8 cellular contexts compared by ENCODE assay signal in the genomic region with DNA sequence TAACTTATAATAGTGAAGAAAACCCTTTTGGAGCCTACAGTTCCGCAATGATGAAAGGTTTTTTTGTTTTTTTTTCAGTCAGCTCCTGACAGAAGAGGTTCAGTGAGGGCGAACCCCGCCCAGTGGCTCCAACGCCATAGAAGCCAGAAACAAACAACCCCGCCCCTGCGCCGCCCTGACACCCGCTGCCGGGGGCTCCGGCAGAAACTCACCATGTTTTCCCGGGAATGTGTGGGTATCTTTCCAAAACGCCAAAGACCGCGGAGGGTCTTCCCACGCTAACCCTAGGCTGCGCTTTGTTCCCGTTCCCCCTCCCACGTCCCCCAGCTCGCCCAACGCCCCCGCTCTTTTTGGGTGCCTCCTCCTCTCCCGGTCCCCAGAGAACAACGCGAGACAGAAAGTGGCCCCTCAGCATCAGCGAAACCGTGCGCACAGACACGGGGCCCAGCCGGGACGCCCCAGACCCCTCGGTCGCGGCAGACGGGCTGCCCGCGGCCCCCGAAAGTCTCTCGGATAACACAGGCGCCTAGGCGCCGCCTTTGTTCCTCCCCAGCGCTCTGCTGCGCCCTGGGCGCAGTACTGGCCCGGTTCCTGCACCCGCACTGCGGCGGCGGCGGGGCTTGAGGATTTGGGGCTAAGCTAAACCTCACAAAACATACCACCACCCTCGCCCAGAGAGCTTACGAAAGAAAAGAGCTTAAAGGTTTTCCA. TPM values are rescaled to one million over a fixed set of nuclear protein-coding genes. Genes with fewer than 3 reads are reported as not detected.
A peak's percentile ranks its signal among the peaks of the same experiment; 100 is the strongest.
DNase-seq lines count a peak whose midpoint lies in the region; ATAC-seq and TF ChIP-seq lines count a peak whose summit lies in the region.

No MANE protein-coding gene starts in this region.

- peak overlapping the region; percentile 100 for H3K9ac ChIP-seq in SK-N-SH

- H3K27me3 ChIP-seq in SK-N-SH (ENCODE audit: insufficient read depth) (no peaks in the 10 kb centered on the region), transverse colon (peaks cover 5% of the 10 kb centered on the region)

- no peak; the same call in 1 of the 2 replicates for TF ChIP-seq RAD21 in SK-N-SH (IDR thresholded peaks at IDR 0.05; ENCODE audit: low read length)

- peaks cover 55% of the 10 kb centered on the region for H3K79me2 ChIP-seq in SK-N-SH (ENCODE audit: insufficient read depth)

- H3K9me3 ChIP-seq in SK-N-SH = no peaks in the 10 kb centered on the region
- H3K9me3 ChIP-seq in transverse colon = no peaks in the 10 kb centered on the region

- TF ChIP-seq CTCF in SK-N-SH (IDR thresholded peaks at IDR 0.05) = no peak
- no peak for TF ChIP-seq CTCF in transverse colon (IDR thresholded peaks at IDR 0.05)

- TF ChIP-seq POLR2A in transverse colon (IDR thresholded peaks at IDR 0.05) = no peak

- peak overlapping the region; percentile 91 for H3K4me2 ChIP-seq in SK-N-SH

- H3K36me3 Mint-ChIP-seq in activated naive CD8-positive, alpha-beta T cell treated with anti-CD3 and anti-CD28 coated beads for 36 hours = peaks cover 9% of the 10 kb centered on the region

- ATAC-seq in GM21515 (IDR thresholded peaks at IDR 0.05; ENCODE audit: unreplicated experiment) = peak; percentile 41

- H3K9me3 Mint-ChIP-seq in activated naive CD8-positive, alpha-beta T cell treated with anti-CD3 and anti-CD28 coated beads for 36 hours = no peaks in the 10 kb centered on the region

- intact Hi-C loops in cardiac septum (cut with DNase I) = loop anchor here (1.0 kb wide), 2 partner anchors 46 to 57 kb away; partner anchors contain the start of gene TUBA1B
- intact Hi-C loops in posterior cingulate gyrus (cut with DNase I) = no loop called here
- intact Hi-C loops in transverse colon (cut with DNase I; ENCODE audit: low total_unique reads) = loop anchor here (5.0 kb wide), 1 partner anchor 56 kb away; the partner anchor contains the start of gene TUBA1B

- DNase-seq in DMS53 treated with DMSO at 0.1 percent for 48 hours (lab: John Stamatoyannopoulos, UW; ENCODE audit: unreplicated experiment) (peak; percentile 47), HuH-7 (ENCODE audit: low spot score) (peak; percentile 43), SK-N-SH (peak; percentile 58), cardiac septum (ENCODE audit: low spot score) (peak; percentile 93), posterior cingulate gyrus (peak; percentile 54 to 95 (median 75)), transverse colon (peak; percentile 83)
- peak; percentile 77 for DNase-seq in activated naive CD8-positive, alpha-beta T cell treated with anti-CD3 and anti-CD28 coated beads for 36 hours

- no peaks in the 10 kb centered on the region for H3K9me2 ChIP-seq in SK-N-SH

- TF ChIP-seq EP300 in SK-N-SH (IDR thresholded peaks at IDR 0.05; ENCODE audit: borderline replicate concordance in 1 of 2, low read depth in 1 of 2, low read length in 1 of 2) (no peak), transverse colon (IDR thresholded peaks at IDR 0.05; ENCODE audit: low read depth) (no peak)

- WGBS in SK-N-SH (ENCODE audit: low lambda C conversion rate) = under 1% methylated on average over 30 of the region's 52 CpGs
- WGBS in transverse colon (ENCODE audit: low coverage in 1 of 2), 2 donors = 0 to 1% methylated on average over 3 to 52 of the region's 52 CpGs

- H3K4me1 ChIP-seq in SK-N-SH (ENCODE audit: control insufficient read depth in 1 of 2, insufficient read depth in 2 of 2, low read depth in 1 of 2, low read length in 1 of 2) = peaks cover 6 to 28% of the 10 kb centered on the region in 2 experiments; a peak in 2 of 4 replicates
- peaks cover 3 to 28% (median 8%) of the 10 kb centered on the region in 4 donors for H3K4me1 ChIP-seq in transverse colon

- H3K27ac ChIP-seq in SK-N-SH (ENCODE audit: low read depth in 2 of 2, low read length in 1 of 2) (peak overlapping the region; percentile 98), transverse colon (peak overlapping the region; percentile 97 to 98 (median 98))

- peaks cover 49% of the 10 kb centered on the region for H3F3A ChIP-seq in SK-N-SH (replicated peaks; ENCODE audit: insufficient read depth)

- H3K27me3 Mint-ChIP-seq in activated naive CD8-positive, alpha-beta T cell treated with anti-CD3 and anti-CD28 coated beads for 36 hours = no peaks in the 10 kb centered on the region

- in situ Hi-C loops in transverse colon (cut with MboI; ENCODE audit: low pct_ligation_motif_present in 1 of 4, low pct_unique_long_range_greater_than_20kb in 1 of 4, low sequenced_read_pairs in 3 of 4) = no loop called here

- no peak overlapping the region for H2AFZ ChIP-seq in SK-N-SH (ENCODE audit: low read depth)

- H3K27ac Mint-ChIP-seq in activated naive CD8-positive, alpha-beta T cell treated with anti-CD3 and anti-CD28 coated beads for 36 hours = peak overlapping the region; percentile 96

- POLR2A ChIA-PET in SK-N-SH (lab: Yijun Ruan, JAX) = interaction anchor here (0.6 to 4.8 kb wide), 25 partner anchors 8 to 697 kb away, joined by 3 to 97 read pairs (median 4); partner anchors contain the start of genes KMT2D, LMBR1L, TROAP and TUBA1B

- peak overlapping the region; percentile 91 to 94 for H3K4me3 ChIP-seq in SK-N-SH (ENCODE audit: low read depth in 2 of 2, low read length in 1 of 2)
- peak overlapping the region; percentile 73 to 86 (median 81) for H3K4me3 ChIP-seq in transverse colon

- H3K36me3 ChIP-seq in SK-N-SH (replicated peaks in 1 of 2; ENCODE audit: control insufficient read depth in 1 of 2, insufficient read depth in 2 of 2, low read length in 1 of 2) = peaks cover 16 to 42% of the 10 kb centered on the region in 2 experiments
- peaks cover 0 to 7% (median 0%) of the 10 kb centered on the region in 4 donors for H3K36me3 ChIP-seq in transverse colon

- peaks cover 12% of the 10 kb centered on the region for H3K4me1 Mint-ChIP-seq in activated naive CD8-positive, alpha-beta T cell treated with anti-CD3 and anti-CD28 coated beads for 36 hours

- H3K4me3 Mint-ChIP-seq in activated naive CD8-positive, alpha-beta T cell treated with anti-CD3 and anti-CD28 coated beads for 36 hours = peak overlapping the region; percentile 93

- CTCF ChIA-PET in SK-N-SH (lab: Yijun Ruan, JAX) = interaction anchor here (0.7 to 6.2 kb wide), 11 partner anchors 11 to 159 kb away, joined by 3 to 79 read pairs (median 5); partner anchors contain the start of gene TUBA1B

- peaks cover 49% of the 10 kb centered on the region for H4K20me1 ChIP-seq in SK-N-SH (ENCODE audit: insufficient read depth)

TF ChIP-seq in SK-N-SH, 30 proteins besides CTCF, POLR2A, EP300 and RAD21 (continues in another document):
- TF ChIP-seq RFX5 (IDR thresholded peaks at IDR 0.05; ENCODE audit: low read length) (no peak), MXI1 (IDR thresholded peaks at IDR 0.05; ENCODE audit: low read depth, low read length) (peak; percentile 69), POLR2AphosphoS5 (IDR thresholded peaks at IDR 0.05; ENCODE audit: low read depth, low read length) (0 out of 2 replicates have a peak, but pooled peaks have one; percentile 4), SIN3A (IDR thresholded peaks at IDR 0.05; ENCODE audit: borderline replicate concordance, low read depth, low read length) (peak; percentile 5; the same call in 1 of the 2 replicates), REST (IDR thresholded peaks at IDR 0.05; ENCODE audit: low read depth, low read length) (no peak), RXRA (IDR thresholded peaks at IDR 0.05; ENCODE audit: borderline replicate concordance, low read depth) (no peak)
- TF ChIP-seq, protein P1, sequence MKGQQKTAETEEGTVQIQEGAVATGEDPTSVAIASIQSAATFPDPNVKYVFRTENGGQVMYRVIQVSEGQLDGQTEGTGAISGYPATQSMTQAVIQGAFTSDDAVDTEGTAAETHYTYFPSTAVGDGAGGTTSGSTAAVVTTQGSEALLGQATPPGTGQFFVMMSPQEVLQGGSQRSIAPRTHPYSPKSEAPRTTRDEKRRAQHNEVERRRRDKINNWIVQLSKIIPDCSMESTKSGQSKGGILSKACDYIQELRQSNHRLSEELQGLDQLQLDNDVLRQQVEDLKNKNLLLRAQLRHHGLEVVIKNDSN (IDR thresholded peaks at IDR 0.05; ENCODE audit: borderline replicate concordance, low read depth) = no peak

RNA-seq across cellular contexts. Expression of gene TUBA1A, which starts 0.5 kb away (rescaled TPM):
- 1,427 and 1,906 TPM in 2 replicates for polyA plus RNA-seq in SK-N-SH (2012; rRNA removed)
- 1,102 and 1,356 TPM in 2 replicates for polyA plus RNA-seq in SK-N-SH (2012; cell fraction: cytosol; rRNA removed)
- polyA plus RNA-seq in SK-N-SH (2012; cell fraction: nucleus; rRNA removed) = 1,333 and 1,752 TPM in 2 replicates
- 10 to 100 TPM; 54.3 to 55.0 TPM for total RNA-seq in activated naive CD8-positive, alpha-beta T cell treated with anti-CD3 and anti-CD28 coated beads for 36 hours
- total RNA-seq in cardiac septum (250 TPM), transverse colon (100 to 1,000 TPM in 2 of 4 donors, 10 to 100 TPM in 2; 77.1 to 201 (median 92.6) TPM)

RNA-seq across cellular contexts. Expression of gene TUBA1B, which starts 57.2 kb away (rescaled TPM):
- 2,454 and 2,856 TPM in 2 replicates for polyA plus RNA-seq in SK-N-SH (2012; rRNA removed)
- polyA plus RNA-seq in SK-N-SH (2012; cell fraction: cytosol; rRNA removed) = 1,826 and 2,117 TPM in 2 replicates
- polyA plus RNA-seq in SK-N-SH (2012; cell fraction: nucleus; rRNA removed) = 970 and 1,206 TPM in 2 replicates
- 1,000 to 10,000 TPM; 2,350 to 2,390 TPM for total RNA-seq in activated naive CD8-positive, alpha-beta T cell treated with anti-CD3 and anti-CD28 coated beads for 36 hours
- total RNA-seq in cardiac septum (377 TPM), transverse colon (100 to 1,000 TPM; 219 to 390 (median 319) TPM)

Comparison
In these comparisons a context has a peak if more than half of its experiments do, and no peak if none do; other contexts are left out.
1. Peak in every context shown above with its lines: DNase-seq, ATAC-seq, H3K4me3 ChIP-seq and H3K27ac ChIP-seq.
2. DNase-seq: peak in every context shown above with its lines; median percentile 93 in cardiac septum; 83 in transverse colon; 77 in activated naive CD8-positive, alpha-beta T cell treated with anti-CD3 and anti-CD28 coated beads for 36 hours; 75 in posterior cingulate gyrus; 58 in SK-N-SH; 47 in DMS53 treated with DMSO at 0.1 percent for 48 hours; 43 in HuH-7.